ENCODE assay signal across 8 cellular contexts in the genomic region with DNA sequence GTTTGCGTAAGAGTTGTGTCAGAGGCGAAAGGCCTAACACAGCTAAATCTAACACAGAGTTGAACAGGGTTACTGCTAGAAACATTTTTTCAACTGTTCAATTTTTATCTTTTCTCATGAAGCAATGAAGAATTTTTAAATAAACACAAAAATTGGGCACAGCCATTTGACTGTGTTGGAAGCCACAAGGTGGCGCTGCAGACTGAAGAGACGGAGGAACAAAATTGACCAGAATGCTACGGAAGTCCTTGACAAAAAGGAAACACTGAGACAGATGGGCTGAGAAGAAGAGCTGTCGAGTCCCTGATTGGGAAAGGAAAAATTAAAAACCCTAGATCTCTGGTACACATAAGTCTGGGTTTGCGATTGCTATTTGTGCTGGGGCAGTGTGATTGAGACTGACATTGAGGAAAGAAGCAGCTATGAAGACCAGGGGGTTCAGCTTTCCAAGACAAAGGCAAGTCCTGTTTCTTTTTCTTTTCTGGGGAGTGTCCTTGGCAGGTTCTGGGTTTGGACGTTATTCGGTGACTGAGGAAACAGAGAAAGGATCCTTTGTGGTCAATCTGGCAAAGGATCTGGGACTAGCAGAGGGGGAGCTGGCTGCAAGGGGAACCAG. TPM values are rescaled to one million over a fixed set of nuclear protein-coding genes. Genes with fewer than 3 reads are reported as not detected.
DNase-seq lines count a peak whose midpoint lies in the region; ATAC-seq and TF ChIP-seq lines count a peak whose summit lies in the region.

Gene PCDHB9 (plus strand): TSS at position 265 of the 616 bp plus-strand sequence. CDS start 158 bp downstream, at position 423.

- H3K4me3 Mint-ChIP-seq in MCF 10A (ENCODE audit: unreplicated experiment) (peak within 1 kb of the TSS; percentile 73), neural crest cell (peak within 1 kb of the TSS; percentile 42), CD14-positive monocyte (no peak within 1 kb of the TSS)

- ATAC-seq in HG02885 (IDR thresholded peaks at IDR 0.05; ENCODE audit: poor library complexity, unreplicated experiment) (no peak), HG03135 (IDR thresholded peaks at IDR 0.05; ENCODE audit: unreplicated experiment) (no peak)

- H3K27ac Mint-ChIP-seq in MCF 10A (ENCODE audit: low read depth, unreplicated experiment), result peak within 1 kb of the TSS; percentile 73
- peak within 1 kb of the TSS; percentile 22 for H3K27ac Mint-ChIP-seq in neural crest cell (ENCODE audit: unreplicated experiment)
- no peak within 1 kb of the TSS for H3K27ac Mint-ChIP-seq in CD14-positive monocyte

- DNase-seq in AG09309 (ENCODE audit: low read depth), result no peak
- DNase-seq in GM10266 (ENCODE audit: extremely low spot score), result peak; percentile 42
- peak; percentile 8 to 46 for DNase-seq in NCI-H526 (lab: John Stamatoyannopoulos, UW)
- DNase-seq in MCF 10A (ENCODE audit: unreplicated experiment), result peak; percentile 33
- DNase-seq in neural crest cell (ENCODE audit: low read depth, low spot score), result peak; percentile 15
- no peak for DNase-seq in CD14-positive monocyte (ENCODE audit: low spot score)

- CTCF ChIA-PET in MCF 10A (lab: Yijun Ruan, JAX), result interaction anchor here (0.6 to 1.5 kb wide), 18 partner anchors 9 to 380 kb away, joined by 3 to 7 read pairs (median 4); partner anchors contain the start of genes PCDHB14, PCDHB8 and PCDHGA12

- H3K27me3 Mint-ChIP-seq in MCF 10A (ENCODE audit: insufficient read depth, unreplicated experiment) (no peaks in the 10 kb centered on the region), neural crest cell (ENCODE audit: low read depth) (peaks cover 4% of the 10 kb centered on the region), CD14-positive monocyte (ENCODE audit: low read depth in 3 of 3) (peaks cover 10 to 50% (median 33%) of the 10 kb centered on the region in 3 donors)

- H3K36me3 Mint-ChIP-seq in MCF 10A (ENCODE audit: insufficient read depth, unreplicated experiment) (peaks cover 18% of the 10 kb centered on the region), neural crest cell (ENCODE audit: low read depth) (peaks cover 68% of the 10 kb centered on the region), CD14-positive monocyte (no peaks in the 10 kb centered on the region)

- peak within 1 kb of the TSS; percentile 27 for H3K4me3 ChIP-seq in AG09309 (ENCODE audit: control insufficient read depth, low read depth, low read length)

- POLR2A ChIA-PET in MCF 10A (lab: Yijun Ruan, JAX), result interaction anchor here (0.6 to 1.3 kb wide), 3 partner anchors 320 to 446 kb away, joined by 3 to 4 read pairs (median 3); no protein-coding TSS in a partner anchor

- H3K9me3 Mint-ChIP-seq in MCF 10A (ENCODE audit: unreplicated experiment) (peaks cover 41% of the 10 kb centered on the region), neural crest cell (peaks cover 33% of the 10 kb centered on the region), CD14-positive monocyte (peaks cover 17 to 65% (median 59%) of the 10 kb centered on the region in 7 donors)

- H3K4me1 Mint-ChIP-seq in MCF 10A (ENCODE audit: insufficient read depth, unreplicated experiment) (peaks cover 7% of the 10 kb centered on the region), neural crest cell (peaks cover 16% of the 10 kb centered on the region), CD14-positive monocyte (no peaks in the 10 kb centered on the region)

- TSS peak; percentile 14 for BruUV-seq in MCF 10A (replicated peaks; lab: Mats Ljungman, UMichigan)

- TF ChIP-seq CTCF in AG09309 (IDR thresholded peaks at IDR 0.05; ENCODE audit: control insufficient read depth, insufficient read depth, low read depth, low read length, missing control alignments) (peak; percentile 70), GM10266 (IDR thresholded peaks at IDR 0.05; ENCODE audit: control insufficient read depth, insufficient read depth, low read depth, missing control alignments) (peak; percentile 27), MCF 10A (IDR thresholded peaks at IDR 0.05; ENCODE audit: unreplicated experiment) (peak; percentile 41), neural crest cell (conservative IDR thresholded peaks at IDR 0.05) (peak; percentile 58), CD14-positive monocyte (IDR thresholded peaks at IDR 0.05) (no peak)

- intact Hi-C loops in MCF 10A (cut with micrococcal nuclease) (no loop called here), CD14-positive monocyte (cut with micrococcal nuclease) (no loop called here)

RNA-seq across cellular contexts. Expression of gene PCDHB9, which starts in this region (rescaled TPM):
- total RNA-seq in MCF 10A (2022) (1.0 and 1.8 TPM in 2 replicates), neural crest cell (5.5 and 7.0 TPM in 2 replicates)
- polyA plus RNA-seq in CD14-positive monocyte, result not detected

Comparison
In these comparisons a context has a peak if more than half of its experiments do, and no peak if none do; other contexts are left out.
1. DNase-seq: peak in GM10266 (single experiment), NCI-H526 (2 of 2), MCF 10A (single experiment) and neural crest cell (single experiment); none in AG09309 (single experiment) and CD14-positive monocyte (single experiment).
2. H3K27ac Mint-ChIP-seq: peak in MCF 10A (single experiment) and neural crest cell (single experiment); none in CD14-positive monocyte (0 of 7).
3. H3K4me3 Mint-ChIP-seq: peak in MCF 10A (single experiment) and neural crest cell (single experiment); none in CD14-positive monocyte (0 of 2).